ENCODE assay signal across 18 cellular contexts in genomic region chr13:19644947-19645439, GRCh38.
"Had no signal": no experiment of that assay in that cellular context is flagged by ENCODE, and none has a peak within 500 bp of the region (broad histone marks: within the 10 kb centered on the region; RNA-seq: fewer than 3 reads in every experiment).

No MANE protein-coding gene starts in this region.

- H3K4me1 ChIP-seq: breast epithelium had no signal

- ATAC-seq: activated CD4-positive, CD25-positive, alpha-beta regulatory T cell treated with anti-CD3 and anti-CD28 coated beads, Interleukin-2, amount 50 U/mL, for 24 hours; heart right ventricle; left colon; T-cell had no signal

- H3K27ac Mint-ChIP-seq: activated CD4-positive, alpha-beta memory T cell treated with anti-CD3 and anti-CD28 coated beads for 36 hours; T-cell had no signal

- H3K9me3 ChIP-seq: breast epithelium, heart right ventricle, neutrophil, tibial artery had no signal

- H3K27ac ChIP-seq: breast epithelium, epithelial cell of prostate, heart right ventricle, neutrophil, SK-N-MC, tibial artery had no signal

- H3K4me3 Mint-ChIP-seq: activated CD4-positive, alpha-beta memory T cell treated with anti-CD3 and anti-CD28 coated beads for 36 hours; T-cell had no signal

- DNase-seq: activated CD4-positive, alpha-beta memory T cell treated with anti-CD3 and anti-CD28 coated beads for 36 hours; activated gamma-delta T cell; activated T-cell treated with anti-CD3 and anti-CD28 coated beads, Interleukin-2, amount 50 U/mL, for 48 hours; aorta; dermis blood vessel endothelial cell; heart right ventricle; left colon; naive B cell; stimulated activated CD4-positive, alpha-beta T cell treated with anti-CD3 and anti-CD28 coated beads, Interleukin-2, amount 100 ng/mL, for 48 hours; stimulated activated naive CD4-positive, alpha-beta T cell; T-cell; T-helper 9 cell; tibial artery had no signal

- H3K27me3 Mint-ChIP-seq: activated CD4-positive, alpha-beta memory T cell treated with anti-CD3 and anti-CD28 coated beads for 36 hours; naive B cell; T-cell had no signal

- H3K27me3 ChIP-seq: breast epithelium, heart right ventricle, neutrophil, tibial artery had no signal

- H3K36me3 ChIP-seq: breast epithelium had no signal

- H3K9me3 Mint-ChIP-seq: activated CD4-positive, alpha-beta memory T cell treated with anti-CD3 and anti-CD28 coated beads for 36 hours; naive B cell; T-cell had no signal

- H3K4me3 ChIP-seq: breast epithelium, heart right ventricle, SK-N-MC, tibial artery had no signal
